Comparison of ENCODE assay signal across 1 cellular context in the genomic region with DNA sequence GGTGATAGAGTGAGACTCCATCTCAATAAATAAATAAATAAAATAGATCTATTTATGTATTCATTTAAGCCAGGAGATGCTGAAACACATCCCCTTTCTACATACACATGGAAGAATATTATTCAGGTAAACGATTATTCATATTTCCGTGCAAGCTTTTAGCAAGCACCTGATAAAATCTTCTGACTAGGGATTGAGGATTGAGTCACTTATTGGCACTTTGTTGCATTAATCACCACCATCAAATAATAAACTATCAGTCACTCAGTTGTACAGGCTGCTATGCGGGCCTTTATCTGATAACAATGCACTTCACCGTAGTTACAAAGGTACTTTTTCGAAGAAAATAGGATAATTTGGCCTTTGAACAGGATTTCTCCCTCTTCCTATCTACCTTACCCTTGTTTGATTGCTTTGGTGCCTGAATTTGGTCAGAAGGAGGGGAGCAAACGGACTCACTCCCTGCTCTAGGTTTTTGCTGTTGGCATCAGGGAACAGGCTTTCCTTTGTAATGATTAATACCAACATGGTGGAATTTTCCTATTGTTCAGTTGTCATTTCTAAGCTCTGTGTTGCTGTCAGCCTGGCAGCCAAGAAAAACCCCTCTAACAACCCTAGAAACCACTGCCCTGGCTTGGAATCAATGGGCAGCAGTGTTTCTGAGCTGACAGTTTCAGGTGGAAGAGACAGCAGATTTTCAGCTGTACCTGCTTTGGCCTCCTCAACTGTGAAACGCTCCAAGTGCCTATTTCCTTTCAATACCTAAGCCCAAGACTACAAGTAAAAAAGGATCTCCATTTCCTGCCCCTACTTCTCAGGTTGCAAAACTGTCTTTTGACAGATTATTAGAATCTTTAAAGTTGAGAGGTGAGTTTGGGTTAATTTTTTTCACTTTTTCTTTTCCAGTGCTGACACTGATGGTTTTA.
TF ChIP-seq lines count a peak whose summit lies in the region.

No MANE protein-coding gene starts in this region.

TF ChIP-seq in GM12891, 5 proteins besides CTCF, POLR2A, EP300 and RAD21:
- no peak for TF ChIP-seq POLR2AphosphoS5 (IDR thresholded peaks at IDR 0.05; ENCODE audit: low read depth, low read length)
- no peak for TF ChIP-seq TAF1 (IDR thresholded peaks at IDR 0.05; ENCODE audit: low read depth, low read length)
- TF ChIP-seq PAX5 (IDR thresholded peaks at IDR 0.05; ENCODE audit: insufficient read depth, low read length, severe bottlenecking): no peak
- TF ChIP-seq POU2F2 (IDR thresholded peaks at IDR 0.05; ENCODE audit: low read depth, low read length): no peak
- TF ChIP-seq SPI1 (IDR thresholded peaks at IDR 0.05; ENCODE audit: low read depth, low read length): no peak
